ENCODE assay signal across 8 cellular contexts in the genomic region with DNA sequence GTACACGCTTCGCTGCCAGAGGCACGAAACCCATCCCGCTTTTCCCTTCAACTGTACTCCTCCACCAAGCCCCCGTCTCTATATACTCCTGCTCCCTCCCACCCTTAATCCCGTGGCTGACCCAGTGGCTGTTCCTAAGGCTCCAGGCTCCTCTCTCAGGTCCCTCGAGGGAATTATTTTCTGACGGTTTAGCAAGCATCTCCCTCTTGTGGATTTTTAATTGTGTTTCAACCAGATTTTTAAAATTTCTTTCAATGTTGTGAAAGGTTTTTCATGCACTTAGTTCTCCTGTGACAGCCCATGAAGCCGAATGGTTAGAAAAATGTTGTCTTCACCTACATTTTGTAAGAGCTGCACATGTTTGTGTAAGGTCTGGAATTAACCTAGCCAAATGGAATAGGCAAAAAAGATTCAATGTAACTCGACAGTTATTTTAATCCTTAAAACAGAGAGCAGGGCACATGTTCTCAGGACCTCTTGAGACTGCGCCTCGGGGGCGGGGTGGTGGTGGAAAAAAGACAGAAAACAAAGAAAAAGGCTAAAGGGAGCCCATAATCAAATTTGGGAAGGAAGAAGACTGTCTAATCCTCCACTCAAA. TPM values are rescaled to one million over a fixed set of nuclear protein-coding genes. Genes with fewer than 3 reads are reported as not detected.
DNase-seq lines count a peak whose midpoint lies in the region; ATAC-seq and TF ChIP-seq lines count a peak whose summit lies in the region.

No MANE protein-coding gene starts in this region.

- H3K18ac ChIP-seq in IMR-90 (ENCODE audit: low read depth, low read length), result no peak overlapping the region

- H3K36me3 Mint-ChIP-seq in T-helper 1 cell treated with Interleukin-12 subunit alpha and Interleukin-12 subunit beta and Interleukin-4 antibody, amounts not matched to agents 30 μg/mL and 1 μg/mL, for 36 hours (ENCODE audit: low read depth), result peaks cover 2% of the 10 kb centered on the region

- peak overlapping the region; percentile 1 to 70; a peak in 3 of 4 replicates for H4K8ac ChIP-seq in IMR-90 (ENCODE audit: low read depth in 2 of 2, low read length in 2 of 2)

- H4K20me1 ChIP-seq in IMR-90 (ENCODE audit: insufficient read depth, low read length) (no peaks in the 10 kb centered on the region; the same call in 1 of the 2 replicates), SU-DHL-6 (ENCODE audit: low read depth, low read length) (no peaks in the 10 kb centered on the region)

- H3K79me2 ChIP-seq in SU-DHL-6 (ENCODE audit: insufficient read depth, low read length), result peaks cover 34% of the 10 kb centered on the region

- TF ChIP-seq CTCF in IMR-90 (conservative IDR thresholded peaks at IDR 0.05; ENCODE audit: low read depth, low read length), result peak; percentile 70
- TF ChIP-seq CTCF in SU-DHL-6 (IDR thresholded peaks at IDR 0.05; ENCODE audit: insufficient read depth, low read length, poor library complexity, severe bottlenecking), result no peak
- TF ChIP-seq CTCF in esophagus squamous epithelium (IDR thresholded peaks at IDR 0.05), result peak; percentile 10 to 57 (median 44)

- H3K9me3 ChIP-seq in IMR-90 (ENCODE audit: control insufficient read depth, insufficient read depth, low read length) (no peaks in the 10 kb centered on the region), SU-DHL-6 (ENCODE audit: insufficient read depth, low read length) (no peaks in the 10 kb centered on the region), esophagus squamous epithelium (no peaks in the 10 kb centered on the region), neuron (ENCODE audit: low read length) (no peaks in the 10 kb centered on the region)

- H3K9me3 Mint-ChIP-seq in T-helper 1 cell treated with Interleukin-12 subunit alpha and Interleukin-12 subunit beta and Interleukin-4 antibody, amounts not matched to agents 30 μg/mL and 1 μg/mL, for 36 hours, result no peaks in the 10 kb centered on the region

- no peaks in the 10 kb centered on the region for H3K9me2 ChIP-seq in SU-DHL-6 (replicated peaks; ENCODE audit: insufficient read depth, low read length)

- no peak overlapping the region for H2BK15ac ChIP-seq in IMR-90 (ENCODE audit: low read depth, low read length)

- no peak overlapping the region for H2BK20ac ChIP-seq in IMR-90 (ENCODE audit: low read depth, low read length)

- POLR2A ChIA-PET in IMR-90 (lab: Charles Lee; ENCODE audit: unreplicated experiment), result interaction anchor here (0.6 to 1.0 kb wide), 2 partner anchors 9 to 217 kb away, joined by 3 to 7 read pairs; no protein-coding TSS in a partner anchor

- in situ Hi-C loops in IMR-90 (cut with MboI; ENCODE audit: low sequenced_read_pairs), result no loop called here

- H3K4ac ChIP-seq in IMR-90 (ENCODE audit: low read depth, low read length), result peak overlapping the region; percentile 13; the same call in 1 of the 2 replicates

- peak overlapping the region; percentile 43; the same call in 1 of the 2 replicates for H3K23ac ChIP-seq in IMR-90 (ENCODE audit: low read depth, low read length)

- ATAC-seq in IMR-90 (ENCODE audit: low read depth), result peak; percentile 78

- H3K4me1 ChIP-seq in IMR-90 (ENCODE audit: control insufficient read depth, insufficient read depth, low read length) (peaks cover 2% of the 10 kb centered on the region; the same call in 1 of the 2 replicates), esophagus squamous epithelium (peaks cover 3 to 30% (median 11%) of the 10 kb centered on the region in 3 donors), neuron (ENCODE audit: insufficient read depth, low read length) (peaks cover 11% of the 10 kb centered on the region)

- dilution Hi-C loops in IMR-90 (cut with HindIII; ENCODE audit: low sequenced_read_pairs, unreplicated experiment), result no loop called here

- peak overlapping the region; percentile 91 for H3K4me3 Mint-ChIP-seq in T-helper 1 cell treated with Interleukin-12 subunit alpha and Interleukin-12 subunit beta and Interleukin-4 antibody, amounts not matched to agents 30 μg/mL and 1 μg/mL, for 36 hours

- DNase-seq in T-helper 1 cell (no peak), IMR-90 (peak; percentile 87), esophagus squamous epithelium (lab: John Stamatoyannopoulos, UW) (no peak), ureter (ENCODE audit: low spot score) (no peak), NCI-H128 (lab: John Stamatoyannopoulos, UW; ENCODE audit: unreplicated experiment) (no peak)

- intact Hi-C loops in IMR-90 (cut with micrococcal nuclease), result loop anchor here (1.0 to 2.0 kb wide), 3 partner anchors 30 to 193 kb away; a partner anchor contains a TSS
- intact Hi-C loops in esophagus squamous epithelium (cut with DNase I), result loop anchor here (10.0 kb wide), 2 partner anchors 142 to 202 kb away; a partner anchor contains a TSS

- H3K9ac ChIP-seq in IMR-90 (ENCODE audit: low read depth, low read length), result peak overlapping the region; percentile 37
- H3K9ac ChIP-seq in SU-DHL-6 (ENCODE audit: low read length), result peak overlapping the region; percentile 76

- H2AK9ac ChIP-seq in IMR-90 (replicated peaks; ENCODE audit: low read depth, low read length, poor library complexity), result no peak overlapping the region

- H3K9me1 ChIP-seq in IMR-90 (ENCODE audit: insufficient read depth, low read length), result no peaks in the 10 kb centered on the region

- peaks cover 34% of the 10 kb centered on the region for H3F3A ChIP-seq in SU-DHL-6 (ENCODE audit: insufficient read depth)

- CTCF ChIA-PET in IMR-90 (lab: Yijun Ruan, JAX), result interaction anchor here (0.6 to 1.0 kb wide), 2 partner anchors 163 to 1166 kb away, joined by 4 read pairs; no protein-coding TSS in a partner anchor

- H3K36me3 ChIP-seq in IMR-90 (ENCODE audit: control insufficient read depth, insufficient read depth, low read length) (no peaks in the 10 kb centered on the region), SU-DHL-6 (ENCODE audit: low read length) (no peaks in the 10 kb centered on the region), esophagus squamous epithelium (peaks cover 0 to 7% (median 0%) of the 10 kb centered on the region in 3 donors), neuron (ENCODE audit: insufficient read depth, low read length) (peaks cover 2% of the 10 kb centered on the region)

- H3K27ac ChIP-seq in IMR-90 (ENCODE audit: insufficient read depth, low read length) (peak overlapping the region; percentile 34), SU-DHL-6 (ENCODE audit: low read depth, low read length) (peak overlapping the region; percentile 61), esophagus squamous epithelium (peak overlapping the region; percentile 79 to 89 (median 81))

- no peak for TF ChIP-seq POLR2A in IMR-90 (IDR thresholded peaks at IDR 0.05; ENCODE audit: low read depth, low read length)
- no peak for TF ChIP-seq POLR2A in esophagus squamous epithelium (IDR thresholded peaks at IDR 0.05)

- BruUV-seq in IMR-90 (replicated peaks; lab: Mats Ljungman, UMichigan), result no TSS peak

- H3K27me3 ChIP-seq in IMR-90 (ENCODE audit: control insufficient read depth, insufficient read depth, low read length) (no peaks in the 10 kb centered on the region), SU-DHL-6 (ENCODE audit: low read length) (no peaks in the 10 kb centered on the region), esophagus squamous epithelium (no peaks in the 10 kb centered on the region), neuron (ENCODE audit: insufficient read depth, low read length) (no peaks in the 10 kb centered on the region)

- H3K79me1 ChIP-seq in IMR-90 (ENCODE audit: low read depth in 1 of 2, low read length in 2 of 2), result peaks cover 0 to 22% of the 10 kb centered on the region in 2 experiments; a peak in 2 of 4 replicates

- WGBS in IMR-90 (ENCODE audit: extremely low coverage in 2 of 2, insufficient read length in 1 of 2), 2 experiments, result 0% methylated on average over 3 of the region's 13 CpGs; no CpG with 5 or more reads in 1 of the 2 experiments
- 13 to 18% methylated on average over 13 of the region's 13 CpGs for WGBS in esophagus squamous epithelium, 2 donors

- H4K91ac ChIP-seq in IMR-90 (ENCODE audit: insufficient read depth, low read depth, low read length), result no peak overlapping the region

- H3K4me3 ChIP-seq in IMR-90 (ENCODE audit: insufficient read depth, low read depth, low read length) (peak overlapping the region; percentile 62), SU-DHL-6 (ENCODE audit: insufficient read depth, low read length, poor library complexity, severe bottlenecking) (peak overlapping the region; percentile 86), esophagus squamous epithelium (peak overlapping the region; percentile 68 to 80 (median 72)), neuron (ENCODE audit: low read length) (peak overlapping the region; percentile 92)

- no peak overlapping the region for H2AK5ac ChIP-seq in IMR-90 (ENCODE audit: low read depth, low read length)

- H2BK5ac ChIP-seq in IMR-90 (ENCODE audit: low read depth, low read length, poor library complexity, severe bottlenecking), result peak overlapping the region; percentile 25

- no peaks in the 10 kb centered on the region for H3K27me3 Mint-ChIP-seq in T-helper 1 cell treated with Interleukin-12 subunit alpha and Interleukin-12 subunit beta and Interleukin-4 antibody, amounts not matched to agents 30 μg/mL and 1 μg/mL, for 36 hours (ENCODE audit: low read depth)

- H2BK120ac ChIP-seq in IMR-90 (ENCODE audit: low read depth, low read length), result no peak overlapping the region

- H2AFZ ChIP-seq in IMR-90 (replicated peaks; ENCODE audit: low read length, poor library complexity), result peak overlapping the region; percentile 94
- no peak overlapping the region for H2AFZ ChIP-seq in SU-DHL-6 (ENCODE audit: low read depth, low read length, severe bottlenecking)
- peak overlapping the region; percentile 69 for H2AFZ ChIP-seq in neuron (ENCODE audit: low read depth, low read length)

- H3K14ac ChIP-seq in IMR-90 (replicated peaks; ENCODE audit: low read depth, low read length), result peak overlapping the region; percentile 6; the same call in 1 of the 2 replicates

- TF ChIP-seq RAD21 in IMR-90 (IDR thresholded peaks at IDR 0.05; ENCODE audit: low read length), result peak; percentile 71

- H3K4me2 ChIP-seq in IMR-90 (ENCODE audit: low read depth, low read length), result peak overlapping the region; percentile 91
- peak overlapping the region; percentile 94 for H3K4me2 ChIP-seq in SU-DHL-6 (ENCODE audit: low read depth, low read length, poor library complexity, severe bottlenecking)

- H3K4me1 Mint-ChIP-seq in T-helper 1 cell treated with Interleukin-12 subunit alpha and Interleukin-12 subunit beta and Interleukin-4 antibody, amounts not matched to agents 30 μg/mL and 1 μg/mL, for 36 hours (ENCODE audit: low read depth), result peaks cover 16% of the 10 kb centered on the region

- peak overlapping the region; percentile 74 for H3K27ac Mint-ChIP-seq in T-helper 1 cell treated with Interleukin-12 subunit alpha and Interleukin-12 subunit beta and Interleukin-4 antibody, amounts not matched to agents 30 μg/mL and 1 μg/mL, for 36 hours

- H4K5ac ChIP-seq in IMR-90 (ENCODE audit: low read depth, low read length), result peak overlapping the region; percentile 3; the same call in 1 of the 2 replicates

- peak overlapping the region; percentile 23; the same call in 1 of the 2 replicates for H3K56ac ChIP-seq in IMR-90 (ENCODE audit: extremely low read depth, insufficient read depth, low read length)

RNA-seq across cellular contexts. Expression of a gene that starts 0.6 kb away (rescaled TPM):
- total RNA-seq in IMR-90 (2012; rRNA removed) (26.7 and 29.4 TPM in 2 replicates), esophagus squamous epithelium (10 to 100 TPM; 15.0 to 21.4 (median 16.8) TPM), ureter (29.5 TPM)
- polyA plus RNA-seq in IMR-90 (2012; rRNA removed), result 6.7 and 7.4 TPM in 2 replicates
- 2.2 and 2.4 TPM in 2 replicates for polyA plus RNA-seq in IMR-90 (2012; cell fraction: cytosol; rRNA removed)
- 2.9 and 14.9 TPM in 2 replicates for polyA plus RNA-seq in IMR-90 (2012; cell fraction: nucleus; rRNA removed; ENCODE audit: low replicate concordance)

RNA-seq across cellular contexts. Expression of a gene that starts 24.7 kb away (rescaled TPM):
- total RNA-seq in IMR-90 (2012; rRNA removed) (12.9 and 34.2 TPM in 2 replicates), esophagus squamous epithelium (10 to 100 TPM in 3 of 4 donors, 1 to 10 TPM in 1; 4.2 to 41.4 (median 23.1) TPM), ureter (1.8 TPM)
- polyA plus RNA-seq in IMR-90 (2012; rRNA removed), result 57.3 and 60.5 TPM in 2 replicates
- 8.3 and 14.6 TPM in 2 replicates for polyA plus RNA-seq in IMR-90 (2012; cell fraction: cytosol; rRNA removed)
- polyA plus RNA-seq in IMR-90 (2012; cell fraction: nucleus; rRNA removed; ENCODE audit: low replicate concordance), result 3.0 and 12.8 TPM in 2 replicates

RNA-seq across cellular contexts. Expression of a gene that starts 31.1 kb away (rescaled TPM):
- total RNA-seq in IMR-90 (2012; rRNA removed) (13.1 and 13.9 TPM in 2 replicates), esophagus squamous epithelium (10 to 100 TPM in 3 of 4 donors, 1 to 10 TPM in 1; 9.1 to 15.5 (median 12.8) TPM), ureter (31.7 TPM)
- 15.6 and 19.4 TPM in 2 replicates for polyA plus RNA-seq in IMR-90 (2012; rRNA removed)
- 5.1 and 8.0 TPM in 2 replicates for polyA plus RNA-seq in IMR-90 (2012; cell fraction: cytosol; rRNA removed)
- polyA plus RNA-seq in IMR-90 (2012; cell fraction: nucleus; rRNA removed; ENCODE audit: low replicate concordance), result 2.6 and 16.5 TPM in 2 replicates
